1 cellular context compared by ENCODE assay signal in genomic region chr1:169794530-169795416, GRCh38.
A peak's percentile ranks its signal among the peaks of the same experiment; 100 is the strongest.
TF ChIP-seq lines count a peak whose summit lies in the region.

Gene METTL18 (minus strand): TSS chr1:169794907. CDS start chr1:169793695, 1,212 bp downstream.

TF ChIP-seq in H1, 55 proteins besides CTCF, POLR2A, EP300 and RAD21 (continued from another document):
- TF ChIP-seq KDM4A (IDR thresholded peaks at IDR 0.05; ENCODE audit: low read depth, low read length, severe bottlenecking), result peak; percentile 53
- TF ChIP-seq POU5F1 (IDR thresholded peaks at IDR 0.05; ENCODE audit: low read depth, low read length), result no peak
- 0 out of 2 replicates have a peak, but pooled peaks have one; percentile 5 for TF ChIP-seq CHD2 (IDR thresholded peaks at IDR 0.05; ENCODE audit: low read length)
- TF ChIP-seq EGR1 (IDR thresholded peaks at IDR 0.05; ENCODE audit: borderline replicate concordance, low read depth, low read length), result peak; percentile 90
- TF ChIP-seq JUN (IDR thresholded peaks at IDR 0.05; ENCODE audit: low read depth, low read length), result no peak
- TF ChIP-seq ATF2 (IDR thresholded peaks at IDR 0.05; ENCODE audit: low read length), result no peak
- TF ChIP-seq TAF7 (optimal IDR thresholded peaks at IDR 0.05; ENCODE audit: borderline replicate concordance, low read depth, low read length), result peak; percentile 79
- no peak for TF ChIP-seq ZNF274 (IDR thresholded peaks at IDR 0.05; ENCODE audit: borderline replicate concordance, extremely low read depth, low read length)
- no peak for TF ChIP-seq RXRA (IDR thresholded peaks at IDR 0.05; ENCODE audit: insufficient read depth, low read depth, low read length)
- no peak for TF ChIP-seq NANOG (IDR thresholded peaks at IDR 0.05; ENCODE audit: insufficient read depth, low read depth, low read length, poor library complexity, severe bottlenecking)
- peak; percentile 98 for TF ChIP-seq ASH2L (IDR thresholded peaks at IDR 0.05; ENCODE audit: low read length)
- TF ChIP-seq RFX5 (IDR thresholded peaks at IDR 0.05; ENCODE audit: borderline replicate concordance, low read depth, low read length), result no peak
- TF ChIP-seq RNF2 (IDR thresholded peaks at IDR 0.05; ENCODE audit: borderline replicate concordance, low read depth, low read length, missing control alignments, poor library complexity, severe bottlenecking), result no peak
- TF ChIP-seq JUND (IDR thresholded peaks at IDR 0.05; ENCODE audit: low read length), result 0 out of 2 replicates have a peak, but pooled peaks have one; percentile 15
- peak; percentile 32; the same call in 1 of the 2 replicates for TF ChIP-seq YY1 (IDR thresholded peaks at IDR 0.05; ENCODE audit: low read depth, low read length)
- peak; percentile 96 for TF ChIP-seq TAF1 (IDR thresholded peaks at IDR 0.05; ENCODE audit: low read depth, low read length)
- TF ChIP-seq PHF8 (conservative IDR thresholded peaks at IDR 0.05; ENCODE audit: low read depth, low read length), result peak; percentile 85
- TF ChIP-seq MAFK (IDR thresholded peaks at IDR 0.05; ENCODE audit: low read depth, low read length), result no peak
- no peak for TF ChIP-seq SIRT6 (IDR thresholded peaks at IDR 0.05; ENCODE audit: low read length)
- peak; percentile 68; the same call in 1 of the 2 replicates for TF ChIP-seq RBBP5 (IDR thresholded peaks at IDR 0.05; ENCODE audit: borderline replicate concordance, low read depth, low read length)
- TF ChIP-seq HDAC2 (IDR thresholded peaks at IDR 0.05; ENCODE audit: borderline replicate concordance in 1 of 2, low read depth in 2 of 2, low read length in 2 of 2), result peak; percentile 41 to 77; a peak in 1 of 4 replicates
- TF ChIP-seq ATF3 (IDR thresholded peaks at IDR 0.05; ENCODE audit: insufficient read depth, low read depth, low read length), result no peak
- TF ChIP-seq BRCA1 (IDR thresholded peaks at IDR 0.05; ENCODE audit: low read depth, low read length), result no peak
- TF ChIP-seq POLR2AphosphoS5 (IDR thresholded peaks at IDR 0.05; ENCODE audit: low read depth, low read length), result peak; percentile 73
- peak; percentile 57 for TF ChIP-seq TBP (IDR thresholded peaks at IDR 0.05; ENCODE audit: low read depth, low read length)
- TF ChIP-seq SIX5 (IDR thresholded peaks at IDR 0.05; ENCODE audit: low read depth, low read length), result no peak; the same call in 1 of the 2 replicates
- TF ChIP-seq SP4 (IDR thresholded peaks at IDR 0.05; ENCODE audit: low read length), result no peak
- TF ChIP-seq CEBPB (IDR thresholded peaks at IDR 0.05; ENCODE audit: low read depth, low read length), result no peak
- no peak for TF ChIP-seq CBX8 (IDR thresholded peaks at IDR 0.05; ENCODE audit: borderline replicate concordance, low read depth, low read length)
- TF ChIP-seq SUZ12 (IDR thresholded peaks at IDR 0.05; ENCODE audit: low read length), result no peak
- TF ChIP-seq SIN3A (conservative IDR thresholded peaks at IDR 0.05 in 1 of 2, IDR thresholded peaks at IDR 0.05 in 1 of 2; ENCODE audit: low read depth in 1 of 2, low read length in 2 of 2), result peak; percentile 54 to 88
- no peak for TF ChIP-seq NRF1 (IDR thresholded peaks at IDR 0.05; ENCODE audit: low read depth, low read length)
- TF ChIP-seq SAP30 (IDR thresholded peaks at IDR 0.05; ENCODE audit: insufficient read depth, insufficient replicate concordance, low read length), result peak; percentile 55
- no peak for TF ChIP-seq FOSL1 (IDR thresholded peaks at IDR 0.05; ENCODE audit: insufficient read depth, low read depth, low read length)
- no peak for TF ChIP-seq SP1 (IDR thresholded peaks at IDR 0.05; ENCODE audit: low read depth, low read length)
- TF ChIP-seq HDAC6 (IDR thresholded peaks at IDR 0.05; ENCODE audit: low read depth, low read length), result no peak
- no peak; the same call in 1 of the 2 replicates for TF ChIP-seq E2F6 (IDR thresholded peaks at IDR 0.05)
- TF ChIP-seq CHD1 (IDR thresholded peaks at IDR 0.05; ENCODE audit: low read depth, low read length), result no peak
- TF ChIP-seq TCF12 (IDR thresholded peaks at IDR 0.05; ENCODE audit: low read depth, low read length), result no peak
- no peak for TF ChIP-seq BCL11A (IDR thresholded peaks at IDR 0.05; ENCODE audit: low read depth in 2 of 2, low read length in 2 of 2)
- no peak for TF ChIP-seq KDM5A (IDR thresholded peaks at IDR 0.05; ENCODE audit: low read length)
- no peak for TF ChIP-seq KDM1A (IDR thresholded peaks at IDR 0.05; ENCODE audit: borderline replicate concordance, low read length)
- 0 out of 2 replicates have a peak, but pooled peaks have one; percentile 1 for TF ChIP-seq TEAD4 (IDR thresholded peaks at IDR 0.05; ENCODE audit: low read depth, low read length)
- peak; percentile 100 for TF ChIP-seq SP2 (IDR thresholded peaks at IDR 0.05; ENCODE audit: low read length)
- TF ChIP-seq CREB1 (IDR thresholded peaks at IDR 0.05), result no peak; the same call in 1 of the 2 replicates
- no peak for TF ChIP-seq CBX5 (IDR thresholded peaks at IDR 0.05; ENCODE audit: low read depth, low read length)
- 0 out of 2 replicates have a peak, but pooled peaks have one; percentile 45 for TF ChIP-seq GTF2F1 (IDR thresholded peaks at IDR 0.05; ENCODE audit: borderline replicate concordance, low read depth, low read length)
- no peak for TF ChIP-seq EZH2 (IDR thresholded peaks at IDR 0.05; ENCODE audit: low read depth, low read length, severe bottlenecking)
- TF ChIP-seq USF2 (IDR thresholded peaks at IDR 0.05; ENCODE audit: low read length), result no peak
- peak; percentile 71; the same call in 1 of the 2 replicates for TF ChIP-seq GABPA (IDR thresholded peaks at IDR 0.05; ENCODE audit: borderline replicate concordance, insufficient read depth, low read length)
- TF ChIP-seq CTBP2 (IDR thresholded peaks at IDR 0.05; ENCODE audit: borderline replicate concordance, insufficient read depth, insufficient read length, low read length), result no peak
- no peak for TF ChIP-seq CHD7 (IDR thresholded peaks at IDR 0.05; ENCODE audit: insufficient replicate concordance, low read length)
